In the genomic region with DNA sequence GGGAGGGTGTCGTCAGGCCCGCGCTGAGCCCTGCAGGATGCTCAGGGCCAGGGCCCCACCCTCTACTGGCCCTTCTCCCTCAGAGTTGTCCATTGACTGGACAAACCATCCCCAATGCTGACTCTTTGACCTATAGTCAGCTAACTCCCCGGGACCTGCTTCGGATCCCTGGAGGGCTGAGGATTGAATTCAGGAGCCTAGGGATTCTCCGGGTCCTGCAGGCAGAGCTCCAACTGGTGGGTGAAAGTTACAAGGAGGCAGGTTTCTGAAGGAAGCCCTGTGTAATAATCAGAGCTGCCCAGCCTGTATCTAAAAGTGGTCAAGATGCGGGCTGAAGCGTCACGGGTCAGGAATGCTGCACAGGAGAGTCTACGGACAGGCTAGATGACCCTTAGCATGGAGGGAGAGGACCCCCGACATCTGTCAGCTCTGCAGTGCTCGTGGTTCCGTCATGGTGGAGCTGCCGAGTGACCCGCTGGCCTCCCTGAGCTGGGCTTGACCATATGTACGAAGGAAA, we compare ENCODE assay signal across 8 cellular contexts. TPM values are rescaled to one million over a fixed set of nuclear protein-coding genes. Genes with fewer than 3 reads are reported as not detected.
DNase-seq lines count a peak whose midpoint lies in the region; ATAC-seq, FAIRE-seq and TF ChIP-seq lines count a peak whose summit lies in the region.

No MANE protein-coding gene starts in this region.

- no peak for FAIRE-seq in D721Med (lab: Jason Lieb, UNC)

- peaks cover 38% of the 10 kb centered on the region for H3K36me3 Mint-ChIP-seq in activated naive CD4-positive, alpha-beta T cell treated with anti-CD3 and anti-CD28 coated beads, Interleukin-2, amount 10 ng/mL, durations not matched to agents 7 days and 5 days

- TF ChIP-seq CTCF in lower lobe of right lung (IDR thresholded peaks at IDR 0.05) (no peak), upper lobe of right lung (IDR thresholded peaks at IDR 0.05) (no peak), D721Med (IDR thresholded peaks at IDR 0.05; ENCODE audit: insufficient read depth, missing control alignments) (no peak)

- no peaks in the 10 kb centered on the region for H3K9me3 Mint-ChIP-seq in activated naive CD4-positive, alpha-beta T cell treated with anti-CD3 and anti-CD28 coated beads, Interleukin-2, amount 10 ng/mL, durations not matched to agents 7 days and 5 days

- H3K4me1 Mint-ChIP-seq in activated naive CD4-positive, alpha-beta T cell treated with anti-CD3 and anti-CD28 coated beads, Interleukin-2, amount 10 ng/mL, durations not matched to agents 7 days and 5 days = peaks cover 68% of the 10 kb centered on the region

- no peaks in the 10 kb centered on the region for H3K27me3 Mint-ChIP-seq in activated naive CD4-positive, alpha-beta T cell treated with anti-CD3 and anti-CD28 coated beads, Interleukin-2, amount 10 ng/mL, durations not matched to agents 7 days and 5 days

- peaks cover 42% of the 10 kb centered on the region for H3K4me1 ChIP-seq in lower lobe of right lung
- H3K4me1 ChIP-seq in upper lobe of right lung = peaks cover 38% of the 10 kb centered on the region

- ATAC-seq in lower lobe of right lung = peak in 1 of 2 donors; percentile 1
- no peak for ATAC-seq in upper lobe of right lung
- ATAC-seq in HG03565 (IDR thresholded peaks at IDR 0.05; ENCODE audit: unreplicated experiment) = no peak

- H3K27me3 ChIP-seq in lower lobe of right lung (ENCODE audit: low read depth) (no peaks in the 10 kb centered on the region), upper lobe of right lung (no peaks in the 10 kb centered on the region)

- no peak for DNase-seq in activated naive CD4-positive, alpha-beta T cell treated with anti-CD3 and anti-CD28 coated beads, Interleukin-2, amount 10 ng/mL, durations not matched to agents 7 days and 5 days
- no peak for DNase-seq in activated naive CD4-positive, alpha-beta T cell treated with anti-CD3 and anti-CD28 coated beads, Interleukin-2, amount 50 U/mL, for 16 hours
- peak; percentile 13 for DNase-seq in lower lobe of right lung
- no peak for DNase-seq in upper lobe of right lung
- no peak for DNase-seq in NCI-H187 treated with DMSO at 0.1 percent for 48 hours (lab: John Stamatoyannopoulos, UW)
- DNase-seq in D721Med (ENCODE audit: insufficient read length, low spot score) = no peak

- peak overlapping the region; percentile 26 for H3K27ac Mint-ChIP-seq in activated naive CD4-positive, alpha-beta T cell treated with anti-CD3 and anti-CD28 coated beads, Interleukin-2, amount 10 ng/mL, durations not matched to agents 7 days and 5 days

- H3K36me3 ChIP-seq in lower lobe of right lung (peaks cover 28% of the 10 kb centered on the region), upper lobe of right lung (peaks cover 29% of the 10 kb centered on the region)

- CTCF ChIA-PET in activated naive CD4-positive, alpha-beta T cell treated with anti-CD3 and anti-CD28 coated beads, Interleukin-2, amount 10 ng/mL, durations not matched to agents 7 days and 5 days (lab: Charles Lee) = interaction anchor here (0.9 to 5.2 kb wide), 7 partner anchors 10 to 37 kb away, joined by 3 to 34 read pairs (median 7); no protein-coding TSS in a partner anchor

- H3K4me3 ChIP-seq in lower lobe of right lung (peak overlapping the region; percentile 94), upper lobe of right lung (peak overlapping the region; percentile 90)

- peak overlapping the region; percentile 77 for H3K27ac ChIP-seq in angular gyrus (ENCODE audit: low read depth, low read length)
- H3K27ac ChIP-seq in lower lobe of right lung = peak overlapping the region; percentile 89
- H3K27ac ChIP-seq in upper lobe of right lung = peak overlapping the region; percentile 90

- intact Hi-C loops in lower lobe of right lung (cut with DNase I) = no loop called here
- intact Hi-C loops in upper lobe of right lung (cut with DNase I) = no loop called here

- H3K9me3 ChIP-seq in lower lobe of right lung = no peaks in the 10 kb centered on the region
- no peaks in the 10 kb centered on the region for H3K9me3 ChIP-seq in upper lobe of right lung

- peak overlapping the region; percentile 99 for H3K4me3 Mint-ChIP-seq in activated naive CD4-positive, alpha-beta T cell treated with anti-CD3 and anti-CD28 coated beads, Interleukin-2, amount 10 ng/mL, durations not matched to agents 7 days and 5 days

RNA-seq across cellular contexts. Expression of a gene that starts 0.6 kb away (rescaled TPM):
- total RNA-seq in lower lobe of right lung = 45.0 TPM
- total RNA-seq in upper lobe of right lung = 29.4 TPM

RNA-seq across cellular contexts. Expression of a gene that starts 5.9 kb away (rescaled TPM):
- 0.15 TPM for total RNA-seq in lower lobe of right lung
- total RNA-seq in upper lobe of right lung = not detected

RNA-seq across cellular contexts. Expression of a gene that starts 26.3 kb away (rescaled TPM):
- total RNA-seq in lower lobe of right lung (not detected), upper lobe of right lung (not detected)

RNA-seq across cellular contexts. Expression of a gene that starts 40.7 kb away (rescaled TPM):
- total RNA-seq in lower lobe of right lung (0.95 TPM), upper lobe of right lung (0.64 TPM)

RNA-seq across cellular contexts. Expression of a gene that starts 56.3 kb away (rescaled TPM):
- 21.6 TPM for total RNA-seq in lower lobe of right lung
- total RNA-seq in upper lobe of right lung = 25.1 TPM
